21 cellular contexts compared by ENCODE assay signal in genomic region chr7:36273836-36274235, GRCh38.
"Had no signal": no experiment of that assay in that cellular context is flagged by ENCODE, and none has a peak within 500 bp of the region (broad histone marks: within the 10 kb centered on the region; RNA-seq: fewer than 3 reads in every experiment).

No MANE protein-coding gene starts in this region.

- H3K9me3 Mint-ChIP-seq: activated naive CD8-positive, alpha-beta T cell treated with anti-CD3 and anti-CD28 coated beads for 36 hours; activated T-cell treated with anti-CD3 and anti-CD28 coated beads, Interleukin-2, amount 50 U/mL, for 4 hours; mesothelial cell of epicardium; T-helper 2 cell treated with Interferon-gamma antibody and Interleukin-4, amounts not matched to agents 5 μg/mL and 100 μg/mL, for 36 hours had no signal

- H3K27me3 ChIP-seq: breast epithelium, dorsolateral prefrontal cortex, foreskin keratinocyte, spleen, suprapubic skin, upper lobe of left lung had no signal

- H3K27ac Mint-ChIP-seq: activated CD8-positive, alpha-beta memory T cell treated with anti-CD3 and anti-CD28 coated beads, Interleukin-2, amount 10 ng/mL, durations not matched to agents 7 days and 5 days; activated naive CD8-positive, alpha-beta T cell treated with anti-CD3 and anti-CD28 coated beads for 36 hours; T-helper 2 cell treated with Interferon-gamma antibody and Interleukin-4, amounts not matched to agents 5 μg/mL and 100 μg/mL, for 36 hours had no signal

- H3K27ac ChIP-seq: foreskin keratinocyte, lower lobe of right lung, suprapubic skin had no signal

- DNase-seq: activated CD4-positive, alpha-beta T cell treated with anti-CD3 and anti-CD28 coated beads, Interleukin-2, amount 50 U/mL, for 48 hours; activated CD4-positive, CD25-positive, alpha-beta regulatory T cell treated with anti-CD3 and anti-CD28 coated beads, Interleukin-2, amount 50 U/mL, for 72 hours; activated CD8-positive, alpha-beta memory T cell treated with anti-CD3 and anti-CD28 coated beads, Interleukin-2, amount 10 ng/mL, durations not matched to agents 7 days and 5 days; activated gamma-delta T cell treated with Interleukin-2 at 50 U/mL for 16 hours; activated naive CD8-positive, alpha-beta T cell treated with anti-CD3 and anti-CD28 coated beads for 36 hours; activated T-cell treated with anti-CD3 and anti-CD28 coated beads, Interleukin-2, amount 50 U/mL, for 4 hours; anterior cingulate cortex; dorsolateral prefrontal cortex; foreskin keratinocyte; lower lobe of right lung; posterior cingulate gyrus; right cardiac atrium; spleen; stimulated activated CD4-positive, alpha-beta T cell treated with anti-CD3 and anti-CD28 coated beads, Interleukin-1b, Interleukin-23, amount 100 ng/mL, for 48 hours; stimulated activated naive CD4-positive, alpha-beta T cell; SW 1271; upper lobe of left lung had no signal

- H3K4me1 Mint-ChIP-seq: activated naive CD8-positive, alpha-beta T cell treated with anti-CD3 and anti-CD28 coated beads for 36 hours had no signal

- H3K36me3 ChIP-seq: breast epithelium, lower lobe of right lung, spleen, suprapubic skin, upper lobe of left lung had no signal

- H3K4me3 Mint-ChIP-seq: activated CD8-positive, alpha-beta memory T cell treated with anti-CD3 and anti-CD28 coated beads, Interleukin-2, amount 10 ng/mL, durations not matched to agents 7 days and 5 days; activated naive CD8-positive, alpha-beta T cell treated with anti-CD3 and anti-CD28 coated beads for 36 hours; activated T-cell treated with anti-CD3 and anti-CD28 coated beads, Interleukin-2, amount 50 U/mL, for 4 hours; mesothelial cell of epicardium; T-helper 2 cell treated with Interferon-gamma antibody and Interleukin-4, amounts not matched to agents 5 μg/mL and 100 μg/mL, for 36 hours had no signal

- H3K9me3 ChIP-seq: breast epithelium, lower lobe of right lung, spleen, suprapubic skin, upper lobe of left lung had no signal

- H3K4me3 ChIP-seq: breast epithelium, dorsolateral prefrontal cortex, lower lobe of right lung, spleen, suprapubic skin, upper lobe of left lung had no signal

- H3K27me3 Mint-ChIP-seq: activated naive CD8-positive, alpha-beta T cell treated with anti-CD3 and anti-CD28 coated beads for 36 hours had no signal

- H3K36me3 Mint-ChIP-seq: activated CD8-positive, alpha-beta memory T cell treated with anti-CD3 and anti-CD28 coated beads, Interleukin-2, amount 10 ng/mL, durations not matched to agents 7 days and 5 days; activated naive CD8-positive, alpha-beta T cell treated with anti-CD3 and anti-CD28 coated beads for 36 hours had no signal

- H3K4me1 ChIP-seq: breast epithelium, foreskin keratinocyte had no signal
